Comparison of ENCODE assay signal across 17 cellular contexts in genomic region chr7:82964150-82964882, GRCh38.
DNase-seq lines count a peak whose midpoint lies in the region; ATAC-seq and TF ChIP-seq lines count a peak whose summit lies in the region.
"Had no signal": no experiment of that assay in that cellular context is flagged by ENCODE, and none has a peak within 500 bp of the region (broad histone marks: within the 10 kb centered on the region; RNA-seq: fewer than 3 reads in every experiment).

No MANE protein-coding gene starts in this region.

- no peak overlapping the region for H3K4me3 Mint-ChIP-seq in effector memory CD8-positive, alpha-beta T cell
- H3K4me3 Mint-ChIP-seq: natural killer cell treated with Interleukin-12 subunit alpha and Interleukin-12 subunit beta and Interleukin-15 and Interleukin-18, amount 100 ng/mL, for 72 hours had no signal

- no peak overlapping the region for H3K27ac Mint-ChIP-seq in effector memory CD8-positive, alpha-beta T cell
- H3K27ac Mint-ChIP-seq: natural killer cell treated with Interleukin-12 subunit alpha and Interleukin-12 subunit beta and Interleukin-15 and Interleukin-18, amount 100 ng/mL, for 72 hours had no signal

- H3K4me1 ChIP-seq in OCI-LY3 (ENCODE audit: low read length): peaks cover 21% of the 10 kb centered on the region
- no peaks in the 10 kb centered on the region for H3K4me1 ChIP-seq in right cardiac atrium (ENCODE audit: control insufficient read depth, insufficient read depth, low read length)
- no peaks in the 10 kb centered on the region for H3K4me1 ChIP-seq in osteoblast (ENCODE audit: insufficient read depth, low read length)
- H3K4me1 ChIP-seq: SJSA1, stomach had no signal

- no peaks in the 10 kb centered on the region for H3K27me3 ChIP-seq in OCI-LY3 (ENCODE audit: low read depth, low read length)
- no peaks in the 10 kb centered on the region for H3K27me3 ChIP-seq in right cardiac atrium (ENCODE audit: control insufficient read depth, insufficient read depth)
- H3K27me3 ChIP-seq in osteoblast (ENCODE audit: insufficient read depth, low read length): no peaks in the 10 kb centered on the region
- H3K27me3 ChIP-seq: cardiac muscle cell, SJSA1, stomach had no signal

- H3K4me1 Mint-ChIP-seq in effector memory CD8-positive, alpha-beta T cell (ENCODE audit: low read depth in 2 of 2): no peaks in the 10 kb centered on the region

- H3K36me3 ChIP-seq in OCI-LY3 (replicated peaks; ENCODE audit: low read depth, low read length) (no peaks in the 10 kb centered on the region), osteoblast (ENCODE audit: insufficient read depth, low read length) (no peaks in the 10 kb centered on the region)
- H3K36me3 ChIP-seq: cardiac muscle cell, SJSA1, stomach had no signal

- 91% methylated on average over 1 of the region's 1 CpG for WGBS in right cardiac atrium

- H3K36me3 Mint-ChIP-seq in effector memory CD8-positive, alpha-beta T cell (ENCODE audit: insufficient read depth): no peaks in the 10 kb centered on the region
- H3K36me3 Mint-ChIP-seq: natural killer cell treated with Interleukin-12 subunit alpha and Interleukin-12 subunit beta and Interleukin-15 and Interleukin-18, amount 100 ng/mL, for 72 hours had no signal

- H3K4me3 ChIP-seq in OCI-LY3 (ENCODE audit: low read length): no peak overlapping the region
- no peak overlapping the region for H3K4me3 ChIP-seq in right cardiac atrium (ENCODE audit: low read length)
- H3K4me3 ChIP-seq in osteoblast (ENCODE audit: insufficient read depth, low read length): no peak overlapping the region
- H3K4me3 ChIP-seq: cardiac muscle cell, SJSA1, stomach had no signal

- H3K9me3 Mint-ChIP-seq in effector memory CD8-positive, alpha-beta T cell: peaks cover 11 to 16% of the 10 kb centered on the region in 2 donors

- TF ChIP-seq POLR2A in erythroblast (IDR thresholded peaks at IDR 0.05; ENCODE audit: low read length): no peak

- H4K20me1 ChIP-seq in OCI-LY3 (ENCODE audit: insufficient read depth, low read length): no peaks in the 10 kb centered on the region
- no peaks in the 10 kb centered on the region for H4K20me1 ChIP-seq in osteoblast (ENCODE audit: insufficient read depth, low read length)

- H3K4me2 ChIP-seq in OCI-LY3 (ENCODE audit: low read length) (peak overlapping the region; percentile 36), osteoblast (ENCODE audit: insufficient read depth, low read length) (no peak overlapping the region)

- H3K27ac ChIP-seq in OCI-LY3 (ENCODE audit: low read length) (peak overlapping the region; percentile 51), right cardiac atrium (ENCODE audit: low read length) (no peak overlapping the region), osteoblast (ENCODE audit: low read depth, low read length) (no peak overlapping the region)
- H3K27ac ChIP-seq: cardiac muscle cell, HL-60, SJSA1, stomach had no signal

- H3K79me2 ChIP-seq in OCI-LY3 (ENCODE audit: low read length) (no peaks in the 10 kb centered on the region), osteoblast (ENCODE audit: insufficient read depth, low read length) (no peaks in the 10 kb centered on the region)

- TF ChIP-seq CTCF in OCI-LY3 (IDR thresholded peaks at IDR 0.05; ENCODE audit: low read depth, low read length) (no peak), osteoblast (IDR thresholded peaks at IDR 0.05; ENCODE audit: extremely low read depth, low read depth, low read length) (no peak)

- no peaks in the 10 kb centered on the region for H3K9me3 ChIP-seq in OCI-LY3 (ENCODE audit: insufficient read depth, low read length)
- H3K9me3 ChIP-seq in right cardiac atrium (ENCODE audit: control insufficient read depth, low read length): no peaks in the 10 kb centered on the region
- H3K9me3 ChIP-seq in osteoblast (ENCODE audit: low read depth, low read length): no peaks in the 10 kb centered on the region
- H3K9me3 ChIP-seq: SJSA1, stomach had no signal

- DNase-seq in right cardiac atrium (no peak), osteoblast (ENCODE audit: insufficient read length, low spot score, missing footprints) (no peak), erythroblast (lab: John Stamatoyannopoulos, UW) (no peak)
- DNase-seq in effector memory CD8-positive, alpha-beta T cell: no peak
- DNase-seq: activated naive CD4-positive, alpha-beta T cell; HCEC 1CT; head of caudate nucleus; NK-92 treated with Interleukin-12 subunit alpha and Interleukin-12 subunit beta, amount 100 ng/mL, for 24 hours; stomach had no signal

- intact Hi-C loops in right cardiac atrium (cut with DNase I): no loop called here

- H3K27me3 Mint-ChIP-seq in effector memory CD8-positive, alpha-beta T cell: no peaks in the 10 kb centered on the region
- H3K27me3 Mint-ChIP-seq: natural killer cell treated with Interleukin-12 subunit alpha and Interleukin-12 subunit beta and Interleukin-15 and Interleukin-18, amount 100 ng/mL, for 72 hours had no signal

- H3K9ac ChIP-seq in OCI-LY3 (ENCODE audit: low read length): no peak overlapping the region

- ATAC-seq in GM18868 (IDR thresholded peaks at IDR 0.05; ENCODE audit: unreplicated experiment) (peak; percentile 76), GM21723 (IDR thresholded peaks at IDR 0.05; ENCODE audit: unreplicated experiment) (peak; percentile 48), HG03460 (IDR thresholded peaks at IDR 0.05; ENCODE audit: unreplicated experiment) (peak; percentile 61), right cardiac atrium (no peak)
- no peak for ATAC-seq in effector memory CD8-positive, alpha-beta T cell (replicated peaks)
- ATAC-seq: natural killer cell treated with Interleukin-12 subunit alpha and Interleukin-12 subunit beta and Interleukin-15 and Interleukin-18, amount 100 ng/mL, for 72 hours had no signal

- no peak overlapping the region for H2AFZ ChIP-seq in OCI-LY3 (ENCODE audit: low read depth, low read length)
- H2AFZ ChIP-seq in osteoblast (ENCODE audit: low read length): no peak overlapping the region

Comparison
In these comparisons a context has a peak if more than half of its experiments do, and no peak if none do; other contexts are left out.
1. ATAC-seq: peak in GM18868 (single experiment), GM21723 (single experiment) and HG03460 (single experiment); none in right cardiac atrium (0 of 2) and effector memory CD8-positive, alpha-beta T cell (single experiment).